Comparison of ENCODE assay signal across 28 cellular contexts in the genomic region with DNA sequence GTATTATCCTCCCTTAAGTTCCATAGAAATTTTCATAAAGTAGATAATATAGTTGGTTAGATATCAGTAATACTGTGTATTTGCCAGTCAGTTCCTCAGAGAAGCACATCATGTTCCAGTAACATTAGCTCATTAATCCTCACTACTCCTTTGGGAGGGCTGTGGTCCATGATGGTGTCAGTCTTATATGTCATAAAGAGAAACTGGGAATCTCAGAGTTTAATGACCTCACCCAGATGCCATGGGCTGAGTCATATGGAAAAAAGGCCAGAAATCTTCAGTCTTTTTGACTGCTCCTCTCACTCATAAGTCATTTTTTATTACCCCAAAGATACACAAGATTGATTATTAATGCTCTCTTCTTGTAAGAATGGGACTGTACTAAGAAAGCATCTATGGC.
DNase-seq lines count a peak whose midpoint lies in the region; ATAC-seq and TF ChIP-seq lines count a peak whose summit lies in the region.
"Had no signal": no experiment of that assay in that cellular context is flagged by ENCODE, and none has a peak within 500 bp of the region (broad histone marks: within the 10 kb centered on the region; RNA-seq: fewer than 3 reads in every experiment).

No MANE protein-coding gene starts in this region.

- no peak overlapping the region for H3K4me3 Mint-ChIP-seq in naive thymus-derived CD8-positive, alpha-beta T cell
- H3K4me3 Mint-ChIP-seq: neural progenitor cell; stimulated activated naive CD8-positive, alpha-beta T cell treated with anti-CD3 and anti-CD28 coated beads, Interleukin-15, amount 100 ng/mL, for 72 hours; type B pancreatic cell had no signal

- H3K9me3 Mint-ChIP-seq in naive thymus-derived CD8-positive, alpha-beta T cell = peaks cover 0 to 8% (median 0%) of the 10 kb centered on the region in 9 donors
- H3K9me3 Mint-ChIP-seq: neural progenitor cell; stimulated activated naive CD8-positive, alpha-beta T cell treated with anti-CD3 and anti-CD28 coated beads, Interleukin-15, amount 100 ng/mL, for 72 hours; type B pancreatic cell had no signal

- POLR2A ChIA-PET in A673 (lab: Charles Lee; ENCODE audit: low non-redundant PET) = no interaction called here
- POLR2A ChIA-PET in naive thymus-derived CD8-positive, alpha-beta T cell (lab: Charles Lee) = no interaction called here

- ATAC-seq in naive thymus-derived CD8-positive, alpha-beta T cell = no peak
- ATAC-seq in GM21423 (IDR thresholded peaks at IDR 0.05; ENCODE audit: unreplicated experiment) (no peak), left ventricle myocardium superior (no peak)
- ATAC-seq: K562; mucosa of descending colon; stimulated activated naive CD8-positive, alpha-beta T cell treated with anti-CD3 and anti-CD28 coated beads, Interleukin-15, amount 100 ng/mL, for 72 hours had no signal

- H3K4me3 ChIP-seq in A673 (ENCODE audit: low read depth, low read length, poor library complexity, severe bottlenecking) (no peak overlapping the region), epithelial cell of esophagus (ENCODE audit: low read length) (no peak overlapping the region), BE2C (ENCODE audit: low read depth, low read length) (no peak overlapping the region)
- H3K4me3 ChIP-seq: BLaER1 treated with 17β-estradiol and CSF1 and Interleukin-3, amounts not matched to agents 10 nM and 100 nM; dorsolateral prefrontal cortex; K562; left ventricle myocardium inferior; mucosa of descending colon; neural progenitor cell; prostate gland had no signal

- H3K4me1 ChIP-seq in A673 (ENCODE audit: insufficient read depth, low read length, poor library complexity, severe bottlenecking) (peaks cover 10% of the 10 kb centered on the region), BE2C (no peaks in the 10 kb centered on the region)
- H3K4me1 ChIP-seq: BLaER1 treated with 17β-estradiol and CSF1 and Interleukin-3, amounts not matched to agents 10 nM and 100 nM; left ventricle myocardium inferior; neural progenitor cell; prostate gland had no signal

- CTCF ChIA-PET in A673 (lab: Charles Lee) = no interaction called here

- intact Hi-C loops in A673 (cut with micrococcal nuclease; ENCODE audit: unreplicated experiment) (no loop called here), left ventricle myocardium superior (cut with micrococcal nuclease) (no loop called here)

- DNase-seq in A673 (ENCODE audit: low spot score) (peak; percentile 73), LHCN-M2 (ENCODE audit: low read depth) (peak; percentile 64), epithelial cell of esophagus (ENCODE audit: low read depth) (peak; percentile 62), kidney tubule cell (ENCODE audit: low spot score) (peak; percentile 90), BE2C (no peak), left ventricle myocardium superior (no peak)
- DNase-seq in naive thymus-derived CD8-positive, alpha-beta T cell = no peak
- DNase-seq: 8988T; activated CD4-positive, alpha-beta T cell treated with anti-CD3 and anti-CD28 coated beads, Interleukin-2, amount 50 U/mL, for 1 hour; activated CD8-positive, alpha-beta memory T cell treated with anti-CD3 and anti-CD28 coated beads, Interleukin-2, amount 50 U/mL, for 48 hours; activated effector memory CD4-positive, alpha-beta T cell treated with anti-CD3 and anti-CD28 coated beads, Interleukin-2, amount 50 U/mL, for 16 hours; central memory CD4-positive, alpha-beta T cell; DMS 273 treated with DMSO at 0.1 percent for 48 hours; dorsolateral prefrontal cortex; head of caudate nucleus; left ventricle myocardium inferior; mucosa of descending colon; NCI-H187; NCI-H774; stimulated activated CD4-positive, alpha-beta T cell treated with anti-CD3 and anti-CD28 coated beads, Interleukin-4, amount 100 ng/mL, for 1 hour; stimulated activated naive CD8-positive, alpha-beta T cell treated with anti-CD3 and anti-CD28 coated beads, Interleukin-15, amount 100 ng/mL, for 72 hours; T-helper 1 cell had no signal

- BruUV-seq in A673 (replicated peaks; lab: Mats Ljungman, UMichigan) = no TSS peak

- TF ChIP-seq CTCF in A673 (conservative IDR thresholded peaks at IDR 0.05; ENCODE audit: low read depth, low read length) (no peak), epithelial cell of esophagus (IDR thresholded peaks at IDR 0.05; ENCODE audit: insufficient read depth, low read depth, low read length, missing control alignments) (no peak), BE2C (IDR thresholded peaks at IDR 0.05; ENCODE audit: low read depth, low read length) (no peak)

- no peaks in the 10 kb centered on the region for H3K9me3 ChIP-seq in A673 (ENCODE audit: low read depth, low read length, poor library complexity, severe bottlenecking)
- H3K9me3 ChIP-seq in BE2C = no peaks in the 10 kb centered on the region
- H3K9me3 ChIP-seq: BLaER1 treated with 17β-estradiol and CSF1 and Interleukin-3, amounts not matched to agents 10 nM and 100 nM; left ventricle myocardium inferior; mucosa of descending colon; prostate gland had no signal

- no peak overlapping the region for H3K27ac ChIP-seq in A673 (ENCODE audit: low read depth, low read length, poor library complexity, severe bottlenecking)
- H3K27ac ChIP-seq: BLaER1 treated with 17β-estradiol and CSF1 and Interleukin-3, amounts not matched to agents 10 nM and 100 nM; dorsolateral prefrontal cortex; left ventricle myocardium inferior; neural progenitor cell; prostate gland had no signal

- H3K4me1 Mint-ChIP-seq in naive thymus-derived CD8-positive, alpha-beta T cell = no peaks in the 10 kb centered on the region
- H3K4me1 Mint-ChIP-seq: neural progenitor cell; stimulated activated naive CD8-positive, alpha-beta T cell treated with anti-CD3 and anti-CD28 coated beads, Interleukin-15, amount 100 ng/mL, for 72 hours had no signal

- no peaks in the 10 kb centered on the region for H3K36me3 ChIP-seq in A673 (ENCODE audit: insufficient read depth, low read length, poor library complexity, severe bottlenecking)
- no peaks in the 10 kb centered on the region for H3K36me3 ChIP-seq in BE2C
- H3K36me3 ChIP-seq: BLaER1 treated with 17β-estradiol and CSF1 and Interleukin-3, amounts not matched to agents 10 nM and 100 nM; left ventricle myocardium inferior; neural progenitor cell; prostate gland had no signal

- peaks cover 0 to 3% (median 2%) of the 10 kb centered on the region in 5 donors for H3K27me3 Mint-ChIP-seq in naive thymus-derived CD8-positive, alpha-beta T cell
- H3K27me3 Mint-ChIP-seq: stimulated activated naive CD8-positive, alpha-beta T cell treated with anti-CD3 and anti-CD28 coated beads, Interleukin-15, amount 100 ng/mL, for 72 hours had no signal

- H3K36me3 Mint-ChIP-seq in naive thymus-derived CD8-positive, alpha-beta T cell = no peaks in the 10 kb centered on the region
- H3K36me3 Mint-ChIP-seq: neural progenitor cell, type B pancreatic cell had no signal

- no peak overlapping the region for H3K27ac Mint-ChIP-seq in naive thymus-derived CD8-positive, alpha-beta T cell
- H3K27ac Mint-ChIP-seq: neural progenitor cell; stimulated activated naive CD8-positive, alpha-beta T cell treated with anti-CD3 and anti-CD28 coated beads, Interleukin-15, amount 100 ng/mL, for 72 hours; type B pancreatic cell had no signal

- H3K27me3 ChIP-seq in A673 (replicated peaks; ENCODE audit: insufficient read depth, low read depth, low read length, poor library complexity) (no peaks in the 10 kb centered on the region), BE2C (no peaks in the 10 kb centered on the region)
- H3K27me3 ChIP-seq: BLaER1 treated with 17β-estradiol and CSF1 and Interleukin-3, amounts not matched to agents 10 nM and 100 nM; dorsolateral prefrontal cortex; neural progenitor cell had no signal

Comparison
In these comparisons a context has a peak if more than half of its experiments do, and no peak if none do; other contexts are left out.
1. DNase-seq: peak in A673 (single experiment), LHCN-M2 (single experiment), epithelial cell of esophagus (single experiment) and kidney tubule cell (single experiment); none in naive thymus-derived CD8-positive, alpha-beta T cell (0 of 10), BE2C (single experiment) and left ventricle myocardium superior (single experiment).